27 cellular contexts compared by ENCODE assay signal in genomic region chr16:56671706-56672105, GRCh38. TPM values are rescaled to one million over a fixed set of nuclear protein-coding genes. Genes with fewer than 3 reads are reported as not detected.
"Had no signal": no experiment of that assay in that cellular context is flagged by ENCODE, and none has a peak within 500 bp of the region (broad histone marks: within the 10 kb centered on the region; RNA-seq: fewer than 3 reads in every experiment).

No MANE protein-coding gene starts in this region.

- H3K9me3 Mint-ChIP-seq: activated naive CD4-positive, alpha-beta T cell treated with anti-CD3 and anti-CD28 coated beads, Interleukin-2, amount 50 U/mL, for 24 hours; activated T-cell treated with anti-CD3 and anti-CD28 coated beads, Interleukin-2, amount 50 U/mL, for 24 hours; central memory CD8-positive, alpha-beta T cell; memory B cell; naive thymus-derived CD8-positive, alpha-beta T cell had no signal

- H3K4me3 Mint-ChIP-seq: activated CD8-positive, alpha-beta memory T cell treated with anti-CD3 and anti-CD28 coated beads, Interleukin-2, amount 10 ng/mL, durations not matched to agents 7 days and 5 days; activated naive CD4-positive, alpha-beta T cell treated with anti-CD3 and anti-CD28 coated beads, Interleukin-2, amount 50 U/mL, for 24 hours; activated T-cell treated with anti-CD3 and anti-CD28 coated beads, Interleukin-2, amount 50 U/mL, for 24 hours; central memory CD8-positive, alpha-beta T cell; memory B cell; naive thymus-derived CD8-positive, alpha-beta T cell had no signal

- H3K36me3 Mint-ChIP-seq: activated CD8-positive, alpha-beta memory T cell treated with anti-CD3 and anti-CD28 coated beads, Interleukin-2, amount 10 ng/mL, durations not matched to agents 7 days and 5 days; activated naive CD4-positive, alpha-beta T cell treated with anti-CD3 and anti-CD28 coated beads, Interleukin-2, amount 50 U/mL, for 24 hours; memory B cell had no signal

- H3K9me3 ChIP-seq: adrenal gland, esophagus squamous epithelium, gastrocnemius medialis, left lung, pancreas, tibial nerve, uterus had no signal

- H3K27ac Mint-ChIP-seq: activated CD8-positive, alpha-beta memory T cell treated with anti-CD3 and anti-CD28 coated beads, Interleukin-2, amount 10 ng/mL, durations not matched to agents 7 days and 5 days; activated naive CD4-positive, alpha-beta T cell treated with anti-CD3 and anti-CD28 coated beads, Interleukin-2, amount 50 U/mL, for 24 hours; activated T-cell treated with anti-CD3 and anti-CD28 coated beads, Interleukin-2, amount 50 U/mL, for 24 hours; memory B cell; naive thymus-derived CD8-positive, alpha-beta T cell had no signal

- H3K27me3 ChIP-seq: pancreas had no signal

- DNase-seq: activated CD4-positive, alpha-beta T cell treated with anti-CD3 and anti-CD28 coated beads for 1 hour; activated CD4-positive, alpha-beta T cell treated with anti-CD3 and anti-CD28 coated beads, Interleukin-2, amount 50 U/mL, for 48 hours; activated CD8-positive, alpha-beta memory T cell treated with anti-CD3 and anti-CD28 coated beads, Interleukin-2, amount 10 ng/mL, durations not matched to agents 7 days and 5 days; activated effector memory CD4-positive, alpha-beta T cell treated with Interleukin-2 at 50 U/mL for 16 hours; activated T-cell treated with anti-CD3 and anti-CD28 coated beads, Interleukin-2, amount 50 U/mL, for 24 hours; adrenal gland; esophagus squamous epithelium; gastrocnemius medialis; kidney; left lung; naive thymus-derived CD8-positive, alpha-beta T cell; pancreas; stimulated activated CD4-positive, alpha-beta T cell treated with anti-CD3 and anti-CD28 coated beads, Interleukin-15, amount 100 ng/mL, for 24 hours; stimulated activated CD4-positive, alpha-beta T cell treated with anti-CD3 and anti-CD28 coated beads, Interleukin-4, amount 100 ng/mL, for 24 hours; stimulated activated naive CD4-positive, alpha-beta T cell; T-helper 1 cell; T1000; uterus had no signal

- H3K36me3 ChIP-seq: adrenal gland, esophagus squamous epithelium, gastrocnemius medialis, left lung, pancreas, tibial nerve, uterus had no signal

- H3K4me3 ChIP-seq: adrenal gland, coronary artery, esophagus squamous epithelium, gastrocnemius medialis, left lung, pancreas, tibial nerve, uterus had no signal

RNA-seq across cellular contexts. Expression of gene MT1H, which starts 2.1 kb away (rescaled TPM):
- total RNA-seq: activated CD8-positive, alpha-beta memory T cell treated with anti-CD3 and anti-CD28 coated beads, Interleukin-2, amount 10 ng/mL, durations not matched to agents 7 days and 5 days; gastrocnemius medialis; naive thymus-derived CD8-positive, alpha-beta T cell; skeletal muscle tissue; uterus had no signal

RNA-seq across cellular contexts. Expression of gene MT1G, which starts 3.8 kb away (rescaled TPM):
- total RNA-seq: naive thymus-derived CD8-positive, alpha-beta T cell; skeletal muscle tissue had no signal

RNA-seq across cellular contexts. Expression of gene MT1F, which starts 13.9 kb away (rescaled TPM):
- total RNA-seq: skeletal muscle tissue had no signal

RNA-seq across cellular contexts. Expression of gene MT1B, which starts 20.0 kb away (rescaled TPM):
- total RNA-seq: activated CD8-positive, alpha-beta memory T cell treated with anti-CD3 and anti-CD28 coated beads, Interleukin-2, amount 10 ng/mL, durations not matched to agents 7 days and 5 days; adrenal gland; esophagus squamous epithelium; gastrocnemius medialis; kidney; left lung; mucosa of gallbladder; naive thymus-derived CD8-positive, alpha-beta T cell; pancreas; renal cortical epithelial cell; skeletal muscle tissue; subcutaneous adipose tissue; tibial nerve; uterus had no signal
